In the genomic region with DNA sequence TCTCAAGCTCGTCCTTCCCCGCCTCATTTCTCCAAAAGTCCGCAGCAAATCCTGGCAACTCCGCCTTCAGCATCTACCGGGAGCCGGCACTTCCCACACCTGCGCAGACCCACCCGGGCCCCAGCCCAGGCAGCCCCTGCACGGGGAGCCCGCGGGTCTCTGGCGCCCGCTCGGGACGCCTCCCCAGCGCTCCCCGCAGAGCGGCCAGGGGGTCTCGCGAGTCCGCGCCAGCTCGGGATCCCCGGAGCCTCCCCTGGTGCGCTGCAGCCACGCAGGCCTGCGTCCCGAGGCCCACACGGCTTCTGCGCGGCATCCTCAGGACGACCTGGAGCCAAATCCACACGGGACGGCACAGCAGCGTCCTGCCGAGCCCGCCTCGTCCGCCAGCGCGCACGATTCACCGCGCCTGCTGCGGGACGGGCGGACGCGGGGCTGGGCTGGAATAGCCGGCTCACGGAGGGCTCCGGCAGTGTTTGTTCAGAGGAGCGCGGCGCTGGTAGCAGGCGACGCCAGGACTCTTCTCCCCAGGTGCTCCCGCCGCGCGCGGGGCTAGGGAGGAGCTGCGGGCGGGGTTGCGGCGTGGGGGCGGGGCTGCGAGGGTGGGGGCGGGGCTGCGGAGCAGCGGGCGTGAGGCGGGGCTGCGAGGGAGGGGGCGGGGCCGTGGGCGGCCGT, we compare ENCODE assay signal across 8 cellular contexts. TPM values are rescaled to one million over a fixed set of nuclear protein-coding genes. Genes with fewer than 3 reads are reported as not detected.
A peak's percentile ranks its signal among the peaks of the same experiment; 100 is the strongest.
DNase-seq lines count a peak whose midpoint lies in the region; ATAC-seq and TF ChIP-seq lines count a peak whose summit lies in the region.

No MANE protein-coding gene starts in this region.

- peaks cover 32% of the 10 kb centered on the region for H3K4me1 Mint-ChIP-seq in T-helper 2 cell treated with Interferon-gamma antibody and Interleukin-4, amounts not matched to agents 5 μg/mL and 100 μg/mL, for 36 hours (ENCODE audit: low read depth)
- peaks cover 58% of the 10 kb centered on the region for H3K4me1 Mint-ChIP-seq in brain

- peaks cover 6% of the 10 kb centered on the region for H3K36me3 Mint-ChIP-seq in T-helper 2 cell treated with Interferon-gamma antibody and Interleukin-4, amounts not matched to agents 5 μg/mL and 100 μg/mL, for 36 hours (ENCODE audit: low read depth)
- H3K36me3 Mint-ChIP-seq in brain = peaks cover 3% of the 10 kb centered on the region

- H3K4me3 Mint-ChIP-seq in T-helper 2 cell treated with Interferon-gamma antibody and Interleukin-4, amounts not matched to agents 5 μg/mL and 100 μg/mL, for 36 hours = peak overlapping the region; percentile 88
- H3K4me3 Mint-ChIP-seq in brain = peak overlapping the region; percentile 89 to 96 (median 90)

- intact Hi-C loops in left colon (cut with DNase I, micrococcal nuclease) = no loop called here

- H3K9me3 Mint-ChIP-seq in T-helper 2 cell treated with Interferon-gamma antibody and Interleukin-4, amounts not matched to agents 5 μg/mL and 100 μg/mL, for 36 hours = no peaks in the 10 kb centered on the region
- no peaks in the 10 kb centered on the region for H3K9me3 Mint-ChIP-seq in brain

- H3K27ac Mint-ChIP-seq in T-helper 2 cell treated with Interferon-gamma antibody and Interleukin-4, amounts not matched to agents 5 μg/mL and 100 μg/mL, for 36 hours = peak overlapping the region; percentile 67
- H3K27ac Mint-ChIP-seq in brain = peak overlapping the region; percentile 64 to 95 (median 89)

- no peak for DNase-seq in T-helper 2 cell treated with Interferon-gamma antibody and Interleukin-4, amounts not matched to agents 5 μg/mL and 100 μg/mL, for 36 hours (ENCODE audit: low spot score)
- no peak for DNase-seq in T-helper 2 cell
- peak; percentile 85 for DNase-seq in NCI-H2196 (lab: John Stamatoyannopoulos, UW; ENCODE audit: unreplicated experiment)
- DNase-seq in left colon = peak; percentile 69 to 81
- peak; percentile 50 for DNase-seq in superior temporal gyrus (ENCODE audit: extremely low spot score)
- no peak for DNase-seq in stimulated activated CD4-positive, alpha-beta T cell treated with anti-CD3 and anti-CD28 coated beads, Interleukin-4, amount 100 ng/mL, for 1 hour

- peak; percentile 45 for ATAC-seq in HG02885 (IDR thresholded peaks at IDR 0.05; ENCODE audit: poor library complexity, unreplicated experiment)
- peak; percentile 72 for ATAC-seq in left colon

- TF ChIP-seq CTCF in brain (conservative IDR thresholded peaks at IDR 0.05) = no peak

- H3K27me3 Mint-ChIP-seq in T-helper 2 cell treated with Interferon-gamma antibody and Interleukin-4, amounts not matched to agents 5 μg/mL and 100 μg/mL, for 36 hours (ENCODE audit: low read depth) = peaks cover 5% of the 10 kb centered on the region
- H3K27me3 Mint-ChIP-seq in brain = peaks cover 29% of the 10 kb centered on the region

RNA-seq across cellular contexts. Expression of a gene that starts 0.8 kb away (rescaled TPM):
- polyA plus RNA-seq in brain (ENCODE audit: insufficient read depth, low read depth, low replicate concordance) = 12.6 TPM
- 10 to 100 TPM; 31.0 to 33.0 TPM for total RNA-seq in left colon

RNA-seq across cellular contexts. Expression of a gene that starts 14.7 kb away (rescaled TPM):
- polyA plus RNA-seq in brain (ENCODE audit: insufficient read depth, low read depth, low replicate concordance) = 11.2 TPM
- 100 to 1,000 TPM in 1 of 2 donors, 10 to 100 TPM in 1; 90.9 to 117 TPM for total RNA-seq in left colon

RNA-seq across cellular contexts. Expression of a gene that starts 14.9 kb away (rescaled TPM):
- polyA plus RNA-seq in brain (ENCODE audit: insufficient read depth, low read depth, low replicate concordance) = 1.1 TPM
- 10 to 100 TPM; 13.6 to 15.3 TPM for total RNA-seq in left colon

RNA-seq across cellular contexts. Expression of a gene that starts 38.1 kb away (rescaled TPM):
- polyA plus RNA-seq in brain (ENCODE audit: insufficient read depth, low read depth, low replicate concordance) = 5.4 TPM
- total RNA-seq in left colon = 1 to 10 TPM; 3.7 to 4.7 TPM

RNA-seq across cellular contexts. Expression of a gene that starts 40.1 kb away (rescaled TPM):
- polyA plus RNA-seq in brain (ENCODE audit: insufficient read depth, low read depth, low replicate concordance) = 127 TPM
- total RNA-seq in left colon = 10 to 100 TPM; 42.3 to 58.1 TPM

Comparison
In these comparisons a context has a peak if more than half of its experiments do, and no peak if none do; other contexts are left out.
1. DNase-seq: peak in NCI-H2196 (single experiment), left colon (2 of 2) and superior temporal gyrus (single experiment); none in T-helper 2 cell treated with Interferon-gamma antibody and Interleukin-4, amounts not matched to agents 5 μg/mL and 100 μg/mL, for 36 hours (single experiment), T-helper 2 cell (0 of 5) and stimulated activated CD4-positive, alpha-beta T cell treated with anti-CD3 and anti-CD28 coated beads, Interleukin-4, amount 100 ng/mL, for 1 hour (single experiment).